ENCODE assay signal across 1 cellular context in the genomic region with DNA sequence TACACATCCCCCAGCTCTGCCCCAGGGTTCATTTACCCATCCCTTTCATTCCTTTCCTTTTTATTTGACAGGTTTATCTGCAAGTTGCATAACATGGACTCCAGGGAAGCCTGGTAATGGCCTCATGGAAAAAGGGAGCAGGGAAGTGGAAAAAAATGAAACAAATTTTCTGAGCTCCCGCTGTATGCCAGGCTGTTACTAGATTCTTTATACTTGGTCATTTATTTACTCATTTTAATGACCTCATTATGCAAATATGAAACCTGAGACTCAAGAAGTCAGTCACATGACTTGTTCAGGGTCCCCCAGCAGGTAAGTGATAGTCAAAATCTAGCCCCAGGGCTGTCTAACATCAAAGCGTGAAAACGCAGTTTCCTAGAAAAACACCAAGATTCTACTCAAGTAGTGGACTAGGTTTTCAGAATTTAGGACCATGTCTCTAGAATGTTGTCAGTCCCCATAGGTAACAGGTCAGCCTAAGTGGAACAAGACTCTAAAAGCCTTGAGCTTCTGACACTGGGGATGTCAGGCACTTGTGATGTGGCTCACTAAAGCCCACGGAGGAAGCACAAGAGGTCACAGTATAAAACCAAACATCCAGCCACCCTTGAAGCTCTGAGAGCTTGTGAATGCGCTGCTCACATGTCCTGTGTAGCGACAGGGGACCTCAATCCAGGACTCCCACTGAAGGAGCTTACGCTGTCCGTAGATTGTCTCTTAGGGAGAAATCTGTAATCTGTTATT.
TF ChIP-seq lines count a peak whose summit lies in the region.

No MANE protein-coding gene starts in this region.

TF ChIP-seq in HepG2, 621 proteins besides CTCF, POLR2A, EP300 and RAD21:
- TF ChIP-seq ZNF644 (CRISPR knock-in tag; IDR thresholded peaks at IDR 0.05; ENCODE audit: low read depth) (peak; percentile 55; the same call in 1 of the 2 replicates), CEBPG (CRISPR knock-in tag; IDR thresholded peaks at IDR 0.05) (0 out of 2 replicates have a peak, but pooled peaks have one; percentile 42), RARA (CRISPR knock-in tag; IDR thresholded peaks at IDR 0.05) (0 out of 2 replicates have a peak, but pooled peaks have one; percentile 18), BCL6 (CRISPR knock-in tag; IDR thresholded peaks at IDR 0.05) (peak; percentile 43; the same call in 1 of the 2 replicates)
- TF ChIP-seq, protein P1, sequence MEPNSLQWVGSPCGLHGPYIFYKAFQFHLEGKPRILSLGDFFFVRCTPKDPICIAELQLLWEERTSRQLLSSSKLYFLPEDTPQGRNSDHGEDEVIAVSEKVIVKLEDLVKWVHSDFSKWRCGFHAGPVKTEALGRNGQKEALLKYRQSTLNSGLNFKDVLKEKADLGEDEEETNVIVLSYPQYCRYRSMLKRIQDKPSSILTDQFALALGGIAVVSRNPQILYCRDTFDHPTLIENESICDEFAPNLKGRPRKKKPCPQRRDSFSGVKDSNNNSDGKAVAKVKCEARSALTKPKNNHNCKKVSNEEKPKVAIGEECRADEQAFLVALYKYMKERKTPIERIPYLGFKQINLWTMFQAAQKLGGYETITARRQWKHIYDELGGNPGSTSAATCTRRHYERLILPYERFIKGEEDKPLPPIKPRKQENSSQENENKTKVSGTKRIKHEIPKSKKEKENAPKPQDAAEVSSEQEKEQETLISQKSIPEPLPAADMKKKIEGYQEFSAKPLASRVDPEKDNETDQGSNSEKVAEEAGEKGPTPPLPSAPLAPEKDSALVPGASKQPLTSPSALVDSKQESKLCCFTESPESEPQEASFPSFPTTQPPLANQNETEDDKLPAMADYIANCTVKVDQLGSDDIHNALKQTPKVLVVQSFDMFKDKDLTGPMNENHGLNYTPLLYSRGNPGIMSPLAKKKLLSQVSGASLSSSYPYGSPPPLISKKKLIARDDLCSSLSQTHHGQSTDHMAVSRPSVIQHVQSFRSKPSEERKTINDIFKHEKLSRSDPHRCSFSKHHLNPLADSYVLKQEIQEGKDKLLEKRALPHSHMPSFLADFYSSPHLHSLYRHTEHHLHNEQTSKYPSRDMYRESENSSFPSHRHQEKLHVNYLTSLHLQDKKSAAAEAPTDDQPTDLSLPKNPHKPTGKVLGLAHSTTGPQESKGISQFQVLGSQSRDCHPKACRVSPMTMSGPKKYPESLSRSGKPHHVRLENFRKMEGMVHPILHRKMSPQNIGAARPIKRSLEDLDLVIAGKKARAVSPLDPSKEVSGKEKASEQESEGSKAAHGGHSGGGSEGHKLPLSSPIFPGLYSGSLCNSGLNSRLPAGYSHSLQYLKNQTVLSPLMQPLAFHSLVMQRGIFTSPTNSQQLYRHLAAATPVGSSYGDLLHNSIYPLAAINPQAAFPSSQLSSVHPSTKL (CRISPR knock-in tag; IDR thresholded peaks at IDR 0.05): 0 out of 2 replicates have a peak, but pooled peaks have one; percentile 17
- TF ChIP-seq, protein P2, sequence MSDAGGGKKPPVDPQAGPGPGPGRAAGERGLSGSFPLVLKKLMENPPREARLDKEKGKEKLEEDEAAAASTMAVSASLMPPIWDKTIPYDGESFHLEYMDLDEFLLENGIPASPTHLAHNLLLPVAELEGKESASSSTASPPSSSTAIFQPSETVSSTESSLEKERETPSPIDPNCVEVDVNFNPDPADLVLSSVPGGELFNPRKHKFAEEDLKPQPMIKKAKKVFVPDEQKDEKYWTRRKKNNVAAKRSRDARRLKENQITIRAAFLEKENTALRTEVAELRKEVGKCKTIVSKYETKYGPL (CRISPR knock-in tag; IDR thresholded peaks at IDR 0.05): peak; percentile 79; the same call in 1 of the 2 replicates
